In genomic region chr13:30720470-30720869, GRCh38 we compare ENCODE assay signal across 8 cellular contexts. TPM values are rescaled to one million over a fixed set of nuclear protein-coding genes. Genes with fewer than 3 reads are reported as not detected.
DNase-seq lines count a peak whose midpoint lies in the region; ATAC-seq, FAIRE-seq and TF ChIP-seq lines count a peak whose summit lies in the region.

No MANE protein-coding gene starts in this region.

- no peak overlapping the region for H3K27ac ChIP-seq in Karpas-422 (ENCODE audit: low read length)
- no peak overlapping the region for H3K27ac ChIP-seq in H9 (ENCODE audit: insufficient read length, low read depth, low read length)

- H3K9me3 ChIP-seq in Karpas-422 (ENCODE audit: low read length) = no peaks in the 10 kb centered on the region
- no peaks in the 10 kb centered on the region for H3K9me3 ChIP-seq in H9 (ENCODE audit: control insufficient read depth, low read depth, low read length)

- H2BK12ac ChIP-seq in H9 (ENCODE audit: insufficient read length, low read depth, low read length) = no peak overlapping the region

- H2BK120ac ChIP-seq in H9 (ENCODE audit: low read depth, low read length, poor library complexity, severe bottlenecking) = no peak overlapping the region

- no peaks in the 10 kb centered on the region for H3K36me3 ChIP-seq in Karpas-422 (ENCODE audit: insufficient read depth, low read length)

- no peak overlapping the region for H2AK5ac ChIP-seq in H9 (ENCODE audit: insufficient read length, low read length)

- no peak overlapping the region for H3K23ac ChIP-seq in H9 (ENCODE audit: insufficient read length, low read depth, low read length)

- no peak overlapping the region for H3T11ph ChIP-seq in H9 (ENCODE audit: low read length)

- no peak overlapping the region for H3K14ac ChIP-seq in H9 (ENCODE audit: insufficient read depth, low read length)

- FAIRE-seq in GM12891 (lab: Jason Lieb, UNC) = peak; percentile 31

- H4K8ac ChIP-seq in H9 (replicated peaks; ENCODE audit: insufficient read length, low read depth, low read length) = no peak overlapping the region

- H3K4me2 ChIP-seq in Karpas-422 (ENCODE audit: low read depth, low read length, poor library complexity, severe bottlenecking) = peak overlapping the region; percentile 37
- no peak overlapping the region for H3K4me2 ChIP-seq in H9 (ENCODE audit: insufficient read depth, insufficient read length, low read length)

- ATAC-seq in GM21717 (IDR thresholded peaks at IDR 0.05; ENCODE audit: unreplicated experiment) = peak; percentile 71
- ATAC-seq in HG03457 (IDR thresholded peaks at IDR 0.05; ENCODE audit: unreplicated experiment) = no peak

- H3K4me1 ChIP-seq in Karpas-422 (ENCODE audit: low read length) (peaks cover 10% of the 10 kb centered on the region), H9 (ENCODE audit: insufficient read depth, low read length) (no peaks in the 10 kb centered on the region)

- H3K9ac ChIP-seq in Karpas-422 (ENCODE audit: low read length) = no peak overlapping the region
- H3K9ac ChIP-seq in H9 (ENCODE audit: extremely low read depth, insufficient read length, low read length) = no peak overlapping the region

- H3K9me2 ChIP-seq in Karpas-422 (replicated peaks; ENCODE audit: insufficient read depth, low read length) = no peaks in the 10 kb centered on the region

- TF ChIP-seq POLR2A in GM12891 (IDR thresholded peaks at IDR 0.05; ENCODE audit: low read depth, low read length) = no peak

- H3K27me3 Mint-ChIP-seq in H9 (ENCODE audit: low read depth) = no peaks in the 10 kb centered on the region

- no peak overlapping the region for H4K91ac ChIP-seq in H9 (ENCODE audit: insufficient read length, low read depth, low read length)

- H3K79me2 ChIP-seq in Karpas-422 (ENCODE audit: low read length) (no peaks in the 10 kb centered on the region), H9 (ENCODE audit: insufficient read depth, low read length) (no peaks in the 10 kb centered on the region)

- no peaks in the 10 kb centered on the region for H3K79me1 ChIP-seq in H9 (ENCODE audit: insufficient read depth, low read depth, low read length, poor library complexity, severe bottlenecking)

- H3K18ac ChIP-seq in H9 (ENCODE audit: insufficient read length, low read depth, low read length) = no peak overlapping the region

- no peaks in the 10 kb centered on the region for H3K23me2 ChIP-seq in H9 (ENCODE audit: insufficient read length, low read depth, low read length, poor library complexity, severe bottlenecking)

- no peak overlapping the region for H2BK5ac ChIP-seq in H9 (ENCODE audit: insufficient read length, low read length)

- no peak overlapping the region for H2AFZ ChIP-seq in Karpas-422 (ENCODE audit: low read length)
- no peak overlapping the region for H2AFZ ChIP-seq in H9 (ENCODE audit: low read length)

- H3K4me3 Mint-ChIP-seq in H9 = no peak overlapping the region

- no peaks in the 10 kb centered on the region for H3K4me1 Mint-ChIP-seq in H9

- H3K4ac ChIP-seq in H9 (ENCODE audit: low read depth, low read length) = no peak overlapping the region

- no peak for TF ChIP-seq CTCF in H9 (conservative IDR thresholded peaks at IDR 0.05)

- no peaks in the 10 kb centered on the region for H3K36me3 Mint-ChIP-seq in H9 (ENCODE audit: insufficient read depth in 1 of 3, low read depth in 3 of 3)

- no peak overlapping the region for H3K4me3 ChIP-seq in Karpas-422 (ENCODE audit: low read length)

- DNase-seq in GM12891 (ENCODE audit: insufficient read length, low spot score) (no peak), Karpas-422 (peak; percentile 51), germinal center (ENCODE audit: low spot score) (peak; percentile 62), putamen (ENCODE audit: low spot score) (no peak), NCI-H2227 treated with DMSO at 0.1 percent for 48 hours (lab: John Stamatoyannopoulos, UW) (no peak), H9 (no peak)

- no peaks in the 10 kb centered on the region for H3K9me3 Mint-ChIP-seq in H9

- H2BK20ac ChIP-seq in H9 (ENCODE audit: low read depth, low read length, poor library complexity, severe bottlenecking) = no peak overlapping the region

- H3K27me3 ChIP-seq in Karpas-422 (ENCODE audit: low read length) (no peaks in the 10 kb centered on the region), H9 (ENCODE audit: insufficient read depth, low read length) (no peaks in the 10 kb centered on the region)

- H3K27ac Mint-ChIP-seq in H9 = no peak overlapping the region

- H4K20me1 ChIP-seq in Karpas-422 (ENCODE audit: insufficient read depth, low read depth, low read length) (no peaks in the 10 kb centered on the region), H9 (ENCODE audit: control insufficient read depth, insufficient read depth, insufficient read length) (no peaks in the 10 kb centered on the region)

- no peak overlapping the region for H2BK15ac ChIP-seq in H9 (ENCODE audit: low read depth, low read length)

- H4K5ac ChIP-seq in H9 (ENCODE audit: insufficient read length, low read depth, low read length) = no peak overlapping the region

- H3K56ac ChIP-seq in H9 (ENCODE audit: insufficient read length, low read depth, low read length) = no peak overlapping the region

TF ChIP-seq in GM12891, 5 proteins besides CTCF, POLR2A, EP300 and RAD21:
- no peak for TF ChIP-seq PAX5 (IDR thresholded peaks at IDR 0.05; ENCODE audit: insufficient read depth, low read length, severe bottlenecking)
- TF ChIP-seq SPI1 (IDR thresholded peaks at IDR 0.05; ENCODE audit: low read depth, low read length) = 0 out of 2 replicates have a peak, but pooled peaks have one; percentile 16
TF ChIP-seq in GM12891: peak in this region for 1.

RNA-seq across cellular contexts. Expression of gene ALOX5AP, which starts 14.9 kb away (rescaled TPM):
- polyA plus RNA-seq in GM12891 (2012; ENCODE audit: low read depth, missing spikeins) = 52.0 TPM
- total RNA-seq in Karpas-422 (2014; rRNA removed; shearing (Covaris generic); ENCODE audit: low replicate concordance) = 314 and 512 TPM in 2 replicates
- not detected in 2 replicates for total RNA-seq in H9 (2021)

Comparison
In these comparisons a context has a peak if more than half of its experiments do, and no peak if none do; other contexts are left out.
1. DNase-seq: peak in Karpas-422 (single experiment) and germinal center (single experiment); none in GM12891 (single experiment), putamen (single experiment), NCI-H2227 treated with DMSO at 0.1 percent for 48 hours (single experiment) and H9 (single experiment).
2. RNA of gene ALOX5AP, which starts 14.9 kb away (total RNA-seq): 314 to 512 TPM in Karpas-422; not detected in H9; every median in the first group is over 100 times any median in the second.